Comparison of ENCODE assay signal across 15 cellular contexts in genomic region chr4:150515135-150515534, GRCh38.
"Had no signal": no experiment of that assay in that cellular context is flagged by ENCODE, and none has a peak within 500 bp of the region (broad histone marks: within the 10 kb centered on the region; RNA-seq: fewer than 3 reads in every experiment).

No MANE protein-coding gene starts in this region.

- ATAC-seq: activated CD8-positive, alpha-beta T cell treated with anti-CD3 and anti-CD28 coated beads for 36 hours; foreskin keratinocyte; left cardiac atrium; lower lobe of right lung; sciatic nerve; stimulated activated naive CD8-positive, alpha-beta T cell treated with anti-CD3 and anti-CD28 coated beads, Interleukin-15, amount 100 ng/mL, for 72 hours; WTC11 had no signal

- DNase-seq: activated CD4-positive, alpha-beta T cell treated with anti-CD3 and anti-CD28 coated beads for 48 hours; activated CD8-positive, alpha-beta T cell treated with anti-CD3 and anti-CD28 coated beads for 36 hours; activated naive CD8-positive, alpha-beta T cell treated with anti-CD3 and anti-CD28 coated beads for 36 hours; esophagus squamous epithelium; foreskin keratinocyte; head of caudate nucleus; left cardiac atrium; lower lobe of right lung; midbrain; stimulated activated CD4-positive, alpha-beta T cell treated with anti-CD3 and anti-CD28 coated beads, Interleukin-1b, Interleukin-23, amount 100 ng/mL, for 48 hours; stimulated activated naive CD8-positive, alpha-beta T cell treated with anti-CD3 and anti-CD28 coated beads, Interleukin-15, amount 100 ng/mL, for 72 hours had no signal

- H3K27ac Mint-ChIP-seq: activated CD8-positive, alpha-beta T cell treated with anti-CD3 and anti-CD28 coated beads for 36 hours; activated naive CD8-positive, alpha-beta T cell treated with anti-CD3 and anti-CD28 coated beads for 36 hours; stimulated activated naive CD8-positive, alpha-beta T cell treated with anti-CD3 and anti-CD28 coated beads, Interleukin-15, amount 100 ng/mL, for 72 hours; type B pancreatic cell; WTC11 had no signal

- H3K4me3 ChIP-seq: esophagus squamous epithelium, lower lobe of right lung, prostate gland had no signal

- H3K27me3 ChIP-seq: esophagus squamous epithelium, foreskin keratinocyte had no signal

- H3K27me3 Mint-ChIP-seq: activated CD8-positive, alpha-beta T cell treated with anti-CD3 and anti-CD28 coated beads for 36 hours; activated naive CD8-positive, alpha-beta T cell treated with anti-CD3 and anti-CD28 coated beads for 36 hours; stimulated activated naive CD8-positive, alpha-beta T cell treated with anti-CD3 and anti-CD28 coated beads, Interleukin-15, amount 100 ng/mL, for 72 hours; type B pancreatic cell had no signal

- H3K9me3 Mint-ChIP-seq: activated CD8-positive, alpha-beta T cell treated with anti-CD3 and anti-CD28 coated beads for 36 hours; type B pancreatic cell had no signal

- H3K9me3 ChIP-seq: esophagus squamous epithelium, lower lobe of right lung, prostate gland had no signal

- H3K36me3 ChIP-seq: esophagus squamous epithelium, lower lobe of right lung, prostate gland had no signal

- H3K4me3 Mint-ChIP-seq: activated CD8-positive, alpha-beta T cell treated with anti-CD3 and anti-CD28 coated beads for 36 hours; activated naive CD8-positive, alpha-beta T cell treated with anti-CD3 and anti-CD28 coated beads for 36 hours; stimulated activated naive CD8-positive, alpha-beta T cell treated with anti-CD3 and anti-CD28 coated beads, Interleukin-15, amount 100 ng/mL, for 72 hours; type B pancreatic cell; WTC11 had no signal

- H3K4me1 ChIP-seq: esophagus squamous epithelium, lower lobe of right lung, prostate gland had no signal

- H3K27ac ChIP-seq: esophagus squamous epithelium, foreskin keratinocyte, lower lobe of right lung, prostate gland had no signal
